Comparison of ENCODE assay signal across 23 cellular contexts in the genomic region with DNA sequence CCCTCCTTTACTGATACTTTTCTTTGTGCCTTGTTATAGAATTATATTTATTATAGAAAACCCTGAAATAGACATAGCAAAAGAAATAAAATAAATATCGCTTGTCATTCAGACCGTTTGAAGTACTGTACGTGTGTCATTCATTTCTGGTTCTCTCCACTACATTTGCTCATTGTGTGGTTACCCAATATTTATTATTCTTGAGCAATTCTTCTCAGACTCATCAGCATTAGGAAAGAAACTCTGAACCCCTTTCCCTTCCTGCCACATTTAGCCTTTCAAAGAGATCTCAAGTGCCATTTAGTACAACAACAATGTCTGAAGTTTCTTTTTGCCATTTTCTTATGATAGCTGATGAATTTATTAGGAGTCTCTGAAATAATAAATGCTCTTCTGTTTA.
DNase-seq lines count a peak whose midpoint lies in the region; ATAC-seq, FAIRE-seq and TF ChIP-seq lines count a peak whose summit lies in the region.
"Had no signal": no experiment of that assay in that cellular context is flagged by ENCODE, and none has a peak within 500 bp of the region (broad histone marks: within the 10 kb centered on the region; RNA-seq: fewer than 3 reads in every experiment).

No MANE protein-coding gene starts in this region.

- H3K36me3 ChIP-seq in ACC112 (ENCODE audit: insufficient read depth, low read length), result no peaks in the 10 kb centered on the region
- H3K36me3 ChIP-seq in bronchial epithelial cell (ENCODE audit: control insufficient read depth, insufficient read depth, low read length), result peaks cover 3% of the 10 kb centered on the region
- H3K36me3 ChIP-seq in HepG2 (replicated peaks in 1 of 2; ENCODE audit: control insufficient read depth in 1 of 2, insufficient read depth in 2 of 2, low read length in 2 of 2), result 0 out of 5 replicates have a peak, but pooled peaks cover 0 to 1% of the 10 kb centered on the region in 2 experiments
- H3K36me3 ChIP-seq in osteoblast (ENCODE audit: insufficient read depth, low read length), result no peaks in the 10 kb centered on the region
- H3K36me3 ChIP-seq: SJSA1, spleen, uterus had no signal

- H3K27me3 Mint-ChIP-seq in activated CD4-positive, alpha-beta memory T cell treated with anti-CD3 and anti-CD28 coated beads for 36 hours, result peaks cover 5% of the 10 kb centered on the region
- H3K27me3 Mint-ChIP-seq: activated CD8-positive, alpha-beta T cell treated with anti-CD3 and anti-CD28 coated beads for 36 hours; effector memory CD8-positive, alpha-beta T cell had no signal

- no peak for TF ChIP-seq CTCF in bronchial epithelial cell (IDR thresholded peaks at IDR 0.05; ENCODE audit: insufficient read depth, low read length, severe bottlenecking)
- TF ChIP-seq CTCF in HepG2 (CRISPR knock-in tag; IDR thresholded peaks at IDR 0.05), result no peak
- TF ChIP-seq CTCF in osteoblast (IDR thresholded peaks at IDR 0.05; ENCODE audit: extremely low read depth, low read depth, low read length), result no peak

- no peaks in the 10 kb centered on the region for H3K27me3 ChIP-seq in ACC112 (ENCODE audit: insufficient read depth, low read length)
- no peaks in the 10 kb centered on the region for H3K27me3 ChIP-seq in bronchial epithelial cell (ENCODE audit: control insufficient read depth, insufficient read depth, low read length)
- H3K27me3 ChIP-seq in HepG2 (ENCODE audit: control insufficient read depth in 1 of 2, insufficient read depth in 2 of 2, low read length in 2 of 2), result no peaks in the 10 kb centered on the region
- H3K27me3 ChIP-seq in osteoblast (ENCODE audit: insufficient read depth, low read length), result no peaks in the 10 kb centered on the region
- H3K27me3 ChIP-seq: SJSA1, spleen, uterus had no signal

- no peak overlapping the region for H3K27ac Mint-ChIP-seq in activated CD4-positive, alpha-beta memory T cell treated with anti-CD3 and anti-CD28 coated beads for 36 hours
- H3K27ac Mint-ChIP-seq: activated CD8-positive, alpha-beta T cell treated with anti-CD3 and anti-CD28 coated beads for 36 hours; effector memory CD8-positive, alpha-beta T cell; natural killer cell treated with Interleukin-12 subunit alpha and Interleukin-12 subunit beta and Interleukin-15 and Interleukin-18, amount 100 ng/mL, for 72 hours; WTC11 had no signal

- DNase-seq in bronchial epithelial cell (ENCODE audit: low read depth) (peak; percentile 85), HepG2 (ENCODE audit: low spot score) (peak; percentile 24), NCI-H345 (lab: John Stamatoyannopoulos, UW) (no peak), SHP77 treated with DMSO at 0.1 percent for 48 hours (lab: John Stamatoyannopoulos, UW) (no peak), osteoblast (ENCODE audit: insufficient read length, low spot score, missing footprints) (no peak)
- DNase-seq in activated CD4-positive, alpha-beta memory T cell treated with anti-CD3 and anti-CD28 coated beads for 36 hours, result no peak
- DNase-seq: activated CD8-positive, alpha-beta T cell treated with anti-CD3 and anti-CD28 coated beads for 36 hours; activated naive CD4-positive, alpha-beta T cell; activated T-cell treated with anti-CD3 and anti-CD28 coated beads, Interleukin-2, amount 50 U/mL, for 1 hour; aorta; DMS 273 treated with DMSO at 0.1 percent for 48 hours; effector memory CD8-positive, alpha-beta T cell; foreskin fibroblast; NCI-H1105; spleen; T-helper 2 cell; uterus had no signal

- no peaks in the 10 kb centered on the region for H3K4me1 Mint-ChIP-seq in activated CD4-positive, alpha-beta memory T cell treated with anti-CD3 and anti-CD28 coated beads for 36 hours (ENCODE audit: low read depth)

- in situ Hi-C loops in HepG2 (cut with HindIII; ENCODE audit: extremely low pct_ligation_motif_present, low pct_unique_long_range_greater_than_20kb), result loop anchor here (5.0 kb wide), 1 partner anchor 371 kb away; no protein-coding TSS in a partner anchor

- no peak overlapping the region for H3K27ac ChIP-seq in ACC112 (ENCODE audit: low read depth, low read length)
- no peak overlapping the region for H3K27ac ChIP-seq in HepG2 (ENCODE audit: extremely low read length, insufficient read depth, low read length)
- H3K27ac ChIP-seq in osteoblast (ENCODE audit: low read depth, low read length), result no peak overlapping the region
- H3K27ac ChIP-seq: A549, SJSA1, spleen, uterus had no signal

- H3K4me3 Mint-ChIP-seq in activated CD4-positive, alpha-beta memory T cell treated with anti-CD3 and anti-CD28 coated beads for 36 hours, result no peak overlapping the region
- H3K4me3 Mint-ChIP-seq: activated CD8-positive, alpha-beta T cell treated with anti-CD3 and anti-CD28 coated beads for 36 hours; effector memory CD8-positive, alpha-beta T cell; natural killer cell treated with Interleukin-12 subunit alpha and Interleukin-12 subunit beta and Interleukin-15 and Interleukin-18, amount 100 ng/mL, for 72 hours; WTC11 had no signal

- H2AFZ ChIP-seq in ACC112 (ENCODE audit: low read length, unreplicated experiment) (peak overlapping the region; percentile 6), HepG2 (ENCODE audit: low read length) (no peak overlapping the region), osteoblast (ENCODE audit: low read length) (no peak overlapping the region)

- H4K20me1 ChIP-seq in HepG2 (ENCODE audit: insufficient read depth, low read length) (no peaks in the 10 kb centered on the region; the same call in 1 of the 2 replicates), osteoblast (ENCODE audit: insufficient read depth, low read length) (no peaks in the 10 kb centered on the region)

- H3K4me3 ChIP-seq in ACC112 (ENCODE audit: low read depth, low read length) (no peak overlapping the region), bronchial epithelial cell (ENCODE audit: low read depth, low read length) (no peak overlapping the region), HepG2 (replicated peaks in 1 of 3; ENCODE audit: insufficient read depth in 1 of 3, low read depth in 2 of 3, low read length in 3 of 3) (no peak overlapping the region), osteoblast (ENCODE audit: insufficient read depth, low read length) (no peak overlapping the region)
- H3K4me3 ChIP-seq: A549, SJSA1, spleen, uterus had no signal

- H3K36me3 Mint-ChIP-seq in activated CD4-positive, alpha-beta memory T cell treated with anti-CD3 and anti-CD28 coated beads for 36 hours, result no peaks in the 10 kb centered on the region
- H3K36me3 Mint-ChIP-seq: natural killer cell treated with Interleukin-12 subunit alpha and Interleukin-12 subunit beta and Interleukin-15 and Interleukin-18, amount 100 ng/mL, for 72 hours; WTC11 had no signal

- H3K4me2 ChIP-seq in HepG2 (ENCODE audit: low read depth, low read length) (no peak overlapping the region), osteoblast (ENCODE audit: insufficient read depth, low read length) (no peak overlapping the region)
- H3K4me2 ChIP-seq: A549 had no signal

- CTCF ChIA-PET in HepG2 (lab: Yijun Ruan, JAX; ENCODE audit: low intra/inter-chr PET ratio, low total read pairs), result no interaction called here
- CTCF ChIA-PET in activated CD4-positive, alpha-beta memory T cell treated with anti-CD3 and anti-CD28 coated beads for 36 hours (lab: Charles Lee), result interaction anchor here (1.1 kb wide), 1 partner anchor 29 kb away, joined by 3 read pairs; no protein-coding TSS in a partner anchor

- H3K4me1 ChIP-seq in ACC112 (ENCODE audit: control insufficient read depth, insufficient read depth, low read length, unreplicated experiment), result no peaks in the 10 kb centered on the region
- peaks cover 8% of the 10 kb centered on the region for H3K4me1 ChIP-seq in HepG2 (ENCODE audit: insufficient read depth, low read length)
- H3K4me1 ChIP-seq in osteoblast (ENCODE audit: insufficient read depth, low read length), result no peaks in the 10 kb centered on the region
- H3K4me1 ChIP-seq: A549, SJSA1, uterus had no signal

- intact Hi-C loops in HepG2 (cut with micrococcal nuclease; ENCODE audit: unreplicated experiment), result loop anchor here (5.0 kb wide), 1 partner anchor 161 kb away; no protein-coding TSS in a partner anchor
- intact Hi-C loops in activated CD4-positive, alpha-beta memory T cell treated with anti-CD3 and anti-CD28 coated beads for 36 hours (cut with micrococcal nuclease), result loop anchor here (5.0 kb wide), 1 partner anchor 154 kb away; no protein-coding TSS in a partner anchor

- H3K9ac ChIP-seq in HepG2 (ENCODE audit: insufficient read depth, low read depth, low read length), result no peak overlapping the region

- POLR2A ChIA-PET in HepG2 (lab: Yijun Ruan, JAX), result no interaction called here
- POLR2A ChIA-PET in activated CD4-positive, alpha-beta memory T cell treated with anti-CD3 and anti-CD28 coated beads for 36 hours (lab: Charles Lee), result no interaction called here

- ATAC-seq in HepG2, result peak; percentile 46; the same call in 2 of the 3 replicates
- ATAC-seq: A549; activated CD8-positive, alpha-beta T cell treated with anti-CD3 and anti-CD28 coated beads for 36 hours; effector memory CD8-positive, alpha-beta T cell; natural killer cell treated with Interleukin-12 subunit alpha and Interleukin-12 subunit beta and Interleukin-15 and Interleukin-18, amount 100 ng/mL, for 72 hours; WTC11 had no signal

- no peaks in the 10 kb centered on the region for H3K9me3 Mint-ChIP-seq in activated CD4-positive, alpha-beta memory T cell treated with anti-CD3 and anti-CD28 coated beads for 36 hours
- H3K9me3 Mint-ChIP-seq: activated CD8-positive, alpha-beta T cell treated with anti-CD3 and anti-CD28 coated beads for 36 hours; effector memory CD8-positive, alpha-beta T cell; natural killer cell treated with Interleukin-12 subunit alpha and Interleukin-12 subunit beta and Interleukin-15 and Interleukin-18, amount 100 ng/mL, for 72 hours; WTC11 had no signal

- no peak for TF ChIP-seq POLR2A in HepG2 (IDR thresholded peaks at IDR 0.05; ENCODE audit: insufficient read depth in 1 of 2, low read depth in 2 of 2, low read length in 2 of 2)

- H3K79me2 ChIP-seq in ACC112 (ENCODE audit: control insufficient read depth, insufficient read depth, low read length, unreplicated experiment) (no peaks in the 10 kb centered on the region), HepG2 (ENCODE audit: insufficient read depth, low read length) (no peaks in the 10 kb centered on the region), osteoblast (ENCODE audit: insufficient read depth, low read length) (no peaks in the 10 kb centered on the region)

- no TSS peak for BruUV-seq in HepG2 (replicated peaks; lab: Mats Ljungman, UMichigan)

- TF ChIP-seq RAD21 in Ishikawa (IDR thresholded peaks at IDR 0.05; ENCODE audit: low read depth) (no peak), HepG2 (CRISPR knock-in tag; IDR thresholded peaks at IDR 0.05) (no peak)

- TF ChIP-seq EP300 in Ishikawa (IDR thresholded peaks at IDR 0.05; ENCODE audit: borderline replicate concordance) (no peak), HepG2 (IDR thresholded peaks at IDR 0.05; ENCODE audit: low read depth in 2 of 2, low read length in 2 of 2) (no peak), HepG2 (CRISPR knock-in tag; IDR thresholded peaks at IDR 0.05; ENCODE audit: borderline replicate concordance) (no peak)

- 21% methylated on average over 3 of the region's 3 CpGs for WGBS in HepG2 (ENCODE audit: low lambda C conversion rate)

- FAIRE-seq in bronchial epithelial cell (lab: Jason Lieb, UNC) (no peak), HepG2 (lab: Jason Lieb, UNC) (peak; percentile 32)
- FAIRE-seq: A549 had no signal

- H3K9me3 ChIP-seq in HepG2 (ENCODE audit: low read length) (no peaks in the 10 kb centered on the region), osteoblast (ENCODE audit: low read depth, low read length) (no peaks in the 10 kb centered on the region)
- H3K9me3 ChIP-seq: A549, SJSA1, spleen, uterus had no signal

Comparison
In these comparisons a context has a peak if more than half of its experiments do, and no peak if none do; other contexts are left out.
1. DNase-seq: peak in bronchial epithelial cell (single experiment) and HepG2 (single experiment); none in NCI-H345 (single experiment), SHP77 treated with DMSO at 0.1 percent for 48 hours (single experiment), osteoblast (single experiment) and activated CD4-positive, alpha-beta memory T cell treated with anti-CD3 and anti-CD28 coated beads for 36 hours (single experiment).